ENCODE assay signal across 17 cellular contexts in genomic region chr2:241188386-241189092, GRCh38. TPM values are rescaled to one million over a fixed set of nuclear protein-coding genes. Genes with fewer than 3 reads are reported as not detected.
A peak's percentile ranks its signal among the peaks of the same experiment; 100 is the strongest.
DNase-seq lines count a peak whose midpoint lies in the region; ATAC-seq and TF ChIP-seq lines count a peak whose summit lies in the region.
"Had no signal": no experiment of that assay in that cellular context is flagged by ENCODE, and none has a peak within 500 bp of the region (broad histone marks: within the 10 kb centered on the region; RNA-seq: fewer than 3 reads in every experiment).

ANO7 (plus strand) TSS chr2:241188677; CDS start chr2:241190064, 1,387 bp downstream.

- no peak within 1 kb of the TSS for H3K27ac Mint-ChIP-seq in activated CD4-positive, alpha-beta T cell treated with anti-CD3 and anti-CD28 coated beads for 36 hours
- H3K27ac Mint-ChIP-seq: activated CD4-positive, alpha-beta memory T cell treated with anti-CD3 and anti-CD28 coated beads, Interleukin-2, amount 10 ng/mL, durations not matched to agents 7 days and 5 days; activated T-helper 2 cell treated with anti-CD3 and anti-CD28 coated beads, Interferon-gamma antibody, Interleukin-2, Interleukin-4, amounts not matched to agents 10 μg/mL and 5 μg/mL and 100 μg/mL, durations not matched to agents 14 hours and 24 hours and 36 hours; mesothelial cell of epicardium had no signal

- H3K4me3 Mint-ChIP-seq in activated CD4-positive, alpha-beta T cell treated with anti-CD3 and anti-CD28 coated beads for 36 hours, result no peak within 1 kb of the TSS
- H3K4me3 Mint-ChIP-seq: activated CD4-positive, alpha-beta memory T cell treated with anti-CD3 and anti-CD28 coated beads, Interleukin-2, amount 10 ng/mL, durations not matched to agents 7 days and 5 days; mesothelial cell of epicardium had no signal

- intact Hi-C loops in Right ventricle myocardium inferior (cut with DNase I), result no loop called here
- intact Hi-C loops in left ventricle myocardium superior (cut with micrococcal nuclease), result no loop called here
- intact Hi-C loops in stomach (cut with DNase I; ENCODE audit: low total_unique reads), result no loop called here
- intact Hi-C loops in uterus (cut with DNase I; ENCODE audit: low total_unique reads), result no loop called here
- intact Hi-C loops in activated CD4-positive, alpha-beta T cell treated with anti-CD3 and anti-CD28 coated beads for 36 hours (cut with DNase I, micrococcal nuclease), result no loop called here

- no peak for TF ChIP-seq POLR2A in stomach (IDR thresholded peaks at IDR 0.05)
- TF ChIP-seq POLR2A in uterus (IDR thresholded peaks at IDR 0.05), result no peak

- no peak for TF ChIP-seq CTCF in hepatocyte (IDR thresholded peaks at IDR 0.05; ENCODE audit: poor library complexity)
- TF ChIP-seq CTCF in stomach (IDR thresholded peaks at IDR 0.05), result no peak
- no peak for TF ChIP-seq CTCF in uterus (IDR thresholded peaks at IDR 0.05)

- peak; percentile 8 for ATAC-seq in Right ventricle myocardium inferior
- ATAC-seq in left ventricle myocardium superior, result no peak
- ATAC-seq in GM21423 (IDR thresholded peaks at IDR 0.05; ENCODE audit: unreplicated experiment), result no peak
- ATAC-seq in activated CD4-positive, alpha-beta T cell treated with anti-CD3 and anti-CD28 coated beads for 36 hours, result no peak
- ATAC-seq: K562 had no signal

- TF ChIP-seq EP300 in stomach (IDR thresholded peaks at IDR 0.05), result no peak

- no peaks in the 10 kb centered on the region for H3K79me2 ChIP-seq in hepatocyte

- no peaks in the 10 kb centered on the region for H3K27me3 Mint-ChIP-seq in activated CD4-positive, alpha-beta T cell treated with anti-CD3 and anti-CD28 coated beads for 36 hours
- H3K27me3 Mint-ChIP-seq: activated CD4-positive, alpha-beta memory T cell treated with anti-CD3 and anti-CD28 coated beads, Interleukin-2, amount 10 ng/mL, durations not matched to agents 7 days and 5 days had no signal

- peaks cover 21% of the 10 kb centered on the region for H3K4me1 ChIP-seq in NT2/D1 (ENCODE audit: insufficient read depth, insufficient read length)
- peaks cover 4% of the 10 kb centered on the region for H3K4me1 ChIP-seq in hepatocyte (ENCODE audit: insufficient read depth)
- peaks cover 0 to 33% (median 7%) of the 10 kb centered on the region in 4 donors for H3K4me1 ChIP-seq in stomach
- H3K4me1 ChIP-seq in uterus, result no peaks in the 10 kb centered on the region
- H3K4me1 ChIP-seq: tibial nerve had no signal

- H3K36me3 ChIP-seq in NT2/D1 (ENCODE audit: insufficient read depth, insufficient read length, low read length) (no peaks in the 10 kb centered on the region), hepatocyte (replicated peaks; ENCODE audit: insufficient read depth, low read depth) (no peaks in the 10 kb centered on the region), stomach (peaks cover 0 to 11% (median 3%) of the 10 kb centered on the region in 4 donors), uterus (no peaks in the 10 kb centered on the region)

- no peak within 1 kb of the TSS for H3K4me2 ChIP-seq in hepatocyte

- no peak within 1 kb of the TSS for H2AFZ ChIP-seq in hepatocyte

- no peaks in the 10 kb centered on the region for H3K9me3 ChIP-seq in NT2/D1 (ENCODE audit: insufficient read depth, low read length)
- H3K9me3 ChIP-seq in hepatocyte (ENCODE audit: low read depth), result no peaks in the 10 kb centered on the region
- no peaks in the 10 kb centered on the region for H3K9me3 ChIP-seq in stomach
- H3K9me3 ChIP-seq in uterus, result no peaks in the 10 kb centered on the region
- H3K9me3 ChIP-seq: tibial nerve had no signal

- peak within 1 kb of the TSS; percentile 62 for H3K9ac ChIP-seq in NT2/D1 (ENCODE audit: insufficient read length, low read depth)

- peaks cover 5% of the 10 kb centered on the region for H3K36me3 Mint-ChIP-seq in activated CD4-positive, alpha-beta T cell treated with anti-CD3 and anti-CD28 coated beads for 36 hours (ENCODE audit: low read depth)
- H3K36me3 Mint-ChIP-seq: mesothelial cell of epicardium had no signal

- POLR2A ChIA-PET in activated CD4-positive, alpha-beta T cell treated with anti-CD3 and anti-CD28 coated beads for 36 hours (lab: Charles Lee), result no interaction called here

- 71% methylated on average over 18 of the region's 21 CpGs for WGBS in hepatocyte (ENCODE audit: low lambda C conversion rate, missing lambda C conversion rate)
- 40 to 64% (median 47%) methylated on average over 5 to 21 of the region's 21 CpGs for WGBS in stomach, 5 donors

- H3K4me1 Mint-ChIP-seq in activated CD4-positive, alpha-beta T cell treated with anti-CD3 and anti-CD28 coated beads for 36 hours, result no peaks in the 10 kb centered on the region
- H3K4me1 Mint-ChIP-seq: activated CD4-positive, alpha-beta memory T cell treated with anti-CD3 and anti-CD28 coated beads, Interleukin-2, amount 10 ng/mL, durations not matched to agents 7 days and 5 days had no signal

- no peaks in the 10 kb centered on the region for H3K9me2 ChIP-seq in hepatocyte (replicated peaks; ENCODE audit: insufficient read depth)

- DNase-seq in Right ventricle myocardium inferior (ENCODE audit: missing footprints) (no peak), left ventricle myocardium superior (no peak), NT2/D1 (ENCODE audit: low read depth, low spot score) (no peak), hepatocyte (ENCODE audit: low spot score) (peak; percentile 4), stomach (peak; percentile 73), uterus (no peak)
- DNase-seq in activated CD4-positive, alpha-beta T cell treated with anti-CD3 and anti-CD28 coated beads for 36 hours, result no peak
- DNase-seq: activated CD4-positive, alpha-beta memory T cell treated with anti-CD3 and anti-CD28 coated beads, Interleukin-2, amount 10 ng/mL, durations not matched to agents 7 days and 5 days; dermis blood vessel endothelial cell; DMS79; NCI-H2081; RPMI8226 had no signal

- H3K9me3 Mint-ChIP-seq in activated CD4-positive, alpha-beta T cell treated with anti-CD3 and anti-CD28 coated beads for 36 hours (ENCODE audit: low read depth), result no peaks in the 10 kb centered on the region
- H3K9me3 Mint-ChIP-seq: activated CD4-positive, alpha-beta memory T cell treated with anti-CD3 and anti-CD28 coated beads, Interleukin-2, amount 10 ng/mL, durations not matched to agents 7 days and 5 days; activated T-helper 2 cell treated with anti-CD3 and anti-CD28 coated beads, Interferon-gamma antibody, Interleukin-2, Interleukin-4, amounts not matched to agents 10 μg/mL and 5 μg/mL and 100 μg/mL, durations not matched to agents 14 hours and 24 hours and 36 hours; mesothelial cell of epicardium had no signal

- no peak within 1 kb of the TSS for H3K27ac ChIP-seq in hepatocyte
- peak within 1 kb of the TSS; percentile 11 to 73 (median 62) for H3K27ac ChIP-seq in stomach
- no peak within 1 kb of the TSS for H3K27ac ChIP-seq in uterus
- H3K27ac ChIP-seq: tibial nerve had no signal

- H4K20me1 ChIP-seq in hepatocyte (ENCODE audit: insufficient read depth, poor library complexity, severe bottlenecking), result no peaks in the 10 kb centered on the region

- H3K4me3 ChIP-seq in NT2/D1 (ENCODE audit: insufficient read length, low read depth) (no peak within 1 kb of the TSS), hepatocyte (no peak within 1 kb of the TSS), stomach (peak within 1 kb of the TSS; percentile 6 to 34 (median 29)), uterus (no peak within 1 kb of the TSS)
- H3K4me3 ChIP-seq: K562, tibial nerve had no signal

- CTCF ChIA-PET in activated CD4-positive, alpha-beta T cell treated with anti-CD3 and anti-CD28 coated beads for 36 hours (lab: Charles Lee), result interaction anchor here (0.6 kb wide), 1 partner anchor 12 kb away, joined by 3 read pairs; no protein-coding TSS in a partner anchor

- H3K27me3 ChIP-seq in NT2/D1 (ENCODE audit: insufficient read depth, insufficient read length), result no peaks in the 10 kb centered on the region
- H3K27me3 ChIP-seq in hepatocyte, result no peaks in the 10 kb centered on the region
- H3K27me3 ChIP-seq in stomach, result peaks cover 0 to 19% (median 0%) of the 10 kb centered on the region in 3 donors
- no peaks in the 10 kb centered on the region for H3K27me3 ChIP-seq in uterus
- H3K27me3 ChIP-seq: tibial nerve had no signal

RNA-seq across cellular contexts. Expression of gene ANO7, which starts in this region (rescaled TPM):
- 0.81 TPM for total RNA-seq in Right ventricle myocardium inferior
- total RNA-seq in left ventricle myocardium superior, result 1.1 TPM
- total RNA-seq in hepatocyte, result 0.72 and 1.00 TPM in 2 replicates
- 1.4 and 3.0 TPM in 2 replicates for polyA plus RNA-seq in hepatocyte
- 100 to 1,000 TPM in 1 of 5 donors, 10 to 100 TPM in 2, 1 to 10 TPM in 2; 4.6 to 138 (median 61.3) TPM for total RNA-seq in stomach
- 1 to 10 TPM in 2 of 3 donors, under 1 TPM in 1; 0.48 to 2.0 (median 2.0) TPM for polyA plus RNA-seq in stomach
- 1 to 10 TPM in 1 of 4 donors, under 1 TPM in 2, not detected in 1; under 0.01 to 3.8 (median 0.21) TPM for total RNA-seq in uterus
- 1 to 10 TPM; 2.1 to 2.4 TPM for total RNA-seq in activated CD4-positive, alpha-beta T cell treated with anti-CD3 and anti-CD28 coated beads for 36 hours

Comparison
In these comparisons a context has a peak if more than half of its experiments do, and no peak if none do; other contexts are left out.
1. Peak in ATAC-seq in Right ventricle myocardium inferior; RNA of the gene not detected or under 1 TPM.
2. DNase-seq: peak in hepatocyte (single experiment) and stomach (single experiment); none in Right ventricle myocardium inferior (single experiment), left ventricle myocardium superior (single experiment), NT2/D1 (single experiment), uterus (0 of 2) and activated CD4-positive, alpha-beta T cell treated with anti-CD3 and anti-CD28 coated beads for 36 hours (single experiment).
3. H3K4me3 ChIP-seq: peak in stomach (4 of 4); none in NT2/D1 (single experiment), hepatocyte (single experiment) and uterus (0 of 2).
4. H3K27ac ChIP-seq: peak in stomach (5 of 5); none in hepatocyte (single experiment) and uterus (0 of 2).